29 cellular contexts compared by ENCODE assay signal in genomic region chr7:28882896-28883470, GRCh38.
"Had no signal": no experiment of that assay in that cellular context is flagged by ENCODE, and none has a peak within 500 bp of the region (broad histone marks: within the 10 kb centered on the region; RNA-seq: fewer than 3 reads in every experiment).

No MANE protein-coding gene starts in this region.

- H3K27me3 ChIP-seq: neural progenitor cell, sigmoid colon, upper lobe of left lung had no signal

- DNase-seq: activated CD4-positive, alpha-beta T cell treated with anti-CD3 and anti-CD28 coated beads for 48 hours; activated CD4-positive, alpha-beta T cell treated with anti-CD3 and anti-CD28 coated beads, Interleukin-2, amount 50 U/mL, for 48 hours; activated CD8-positive, alpha-beta memory T cell treated with anti-CD3 and anti-CD28 coated beads for 24 hours; activated effector memory CD4-positive, alpha-beta T cell treated with Interleukin-2 at 50 U/mL for 16 hours; activated naive CD4-positive, alpha-beta T cell treated with Interleukin-2 at 50 U/mL for 16 hours; anterior cingulate cortex; foreskin melanocyte; left cardiac atrium; midbrain; natural killer cell; occipital lobe; psoas muscle; sigmoid colon; stimulated activated CD4-positive, alpha-beta T cell treated with anti-CD3 and anti-CD28 coated beads, Interleukin-1b, Interleukin-23, amount 100 ng/mL, for 48 hours; stimulated activated CD4-positive, alpha-beta T cell treated with anti-CD3 and anti-CD28 coated beads, Interleukin-4, amount 100 ng/mL, for 4 hours; stimulated activated CD8-positive, alpha-beta memory T cell treated with anti-CD3 and anti-CD28 coated beads, Interleukin-4, amount 100 ng/mL, for 48 hours; stimulated activated naive CD8-positive, alpha-beta T cell treated with anti-CD3 and anti-CD28 coated beads, Interleukin-15, amount 100 ng/mL, for 72 hours; substantia nigra; T-helper 9 cell; upper lobe of left lung; WERI-Rb-1 had no signal

- FAIRE-seq: bronchial epithelial cell, islet of Langerhans, TTC549 had no signal

- H3K9me3 ChIP-seq: esophagus muscularis mucosa, psoas muscle, sigmoid colon, upper lobe of left lung had no signal

- H3K4me3 ChIP-seq: esophagus muscularis mucosa, neural progenitor cell, psoas muscle, sigmoid colon, smooth muscle cell, upper lobe of left lung had no signal

- H3K36me3 ChIP-seq: esophagus muscularis mucosa, neural progenitor cell, sigmoid colon, upper lobe of left lung, WERI-Rb-1 had no signal

- ATAC-seq: activated CD4-positive, CD25-positive, alpha-beta regulatory T cell treated with anti-CD3 and anti-CD28 coated beads, Interleukin-2, amount 50 U/mL, for 24 hours; left cardiac atrium; natural killer cell; psoas muscle; stimulated activated memory B cell treated with anti-CD40 and anti-IgM and Interleukin-4, amounts not matched to agents 10 μg/mL and 1 μg/mL and 100 μg/mL, for 72 hours; stimulated activated naive CD8-positive, alpha-beta T cell treated with anti-CD3 and anti-CD28 coated beads, Interleukin-15, amount 100 ng/mL, for 72 hours had no signal
